ENCODE assay signal across 1 cellular context in the genomic region with DNA sequence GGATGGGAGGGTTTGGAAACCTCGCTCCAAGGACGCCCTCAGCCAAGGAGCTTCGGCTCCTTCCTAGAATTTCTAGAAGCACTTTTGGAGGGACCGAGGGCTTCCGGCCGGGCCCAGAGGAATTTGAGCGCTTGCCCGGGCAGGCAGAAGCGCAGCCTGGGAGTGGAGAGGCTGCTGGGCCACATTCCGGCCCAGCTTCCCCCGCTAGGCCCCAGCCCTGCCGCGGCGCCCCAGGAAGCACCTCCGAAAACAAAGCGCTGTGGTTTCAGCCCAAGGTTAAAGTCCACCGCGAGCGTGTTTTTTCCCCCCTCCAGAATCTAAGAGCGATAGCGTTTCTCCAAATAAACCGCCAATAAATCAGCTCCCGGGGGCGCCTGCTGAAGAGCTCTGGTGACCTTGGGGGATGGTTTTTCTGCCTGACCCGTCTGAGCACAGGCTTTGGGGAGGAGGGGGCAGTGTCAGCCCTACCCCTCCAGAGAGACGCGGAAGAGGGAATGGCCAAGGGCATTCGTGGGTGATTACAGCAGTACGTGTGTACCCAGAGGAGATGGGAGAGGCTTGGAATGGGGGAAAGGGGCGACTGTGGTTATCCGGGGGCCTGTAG.
TF ChIP-seq lines count a peak whose summit lies in the region.

No MANE protein-coding gene starts in this region.

TF ChIP-seq in K562, 482 proteins besides CTCF, POLR2A, EP300 and RAD21 (continued from another document and continues in another):
- TF ChIP-seq VEZF1 (CRISPR knock-in tag; IDR thresholded peaks at IDR 0.05) (peak; percentile 81), KLF6 (CRISPR knock-in tag; IDR thresholded peaks at IDR 0.05; ENCODE audit: borderline replicate concordance) (no peak), GATA2 (CRISPR knock-in tag; IDR thresholded peaks at IDR 0.05) (no peak), SETDB1 (IDR thresholded peaks at IDR 0.05; ENCODE audit: low read length) (no peak), ZSCAN32 (CRISPR knock-in tag; IDR thresholded peaks at IDR 0.05) (0 out of 2 replicates have a peak, but pooled peaks have one; percentile 27), KLF16 (IDR thresholded peaks at IDR 0.05) (no peak), MTA3 (IDR thresholded peaks at IDR 0.05; ENCODE audit: borderline replicate concordance) (0 out of 2 replicates have a peak, but pooled peaks have one; percentile 34), NFRKB (IDR thresholded peaks at IDR 0.05; ENCODE audit: low read depth) (peak; percentile 94; the same call in 1 of the 2 replicates), SRSF3 (IDR thresholded peaks at IDR 0.05; ENCODE audit: insufficient read depth, low read length) (peak; percentile 72; the same call in 1 of the 2 replicates), HEY1 (CRISPR knock-in tag; IDR thresholded peaks at IDR 0.05; ENCODE audit: borderline replicate concordance) (no peak), MAFG (tag; conservative IDR thresholded peaks at IDR 0.05) (no peak), TBP (optimal IDR thresholded peaks at IDR 0.05; ENCODE audit: low read depth, low read length) (no peak), TCF15 (CRISPR knock-in tag; IDR thresholded peaks at IDR 0.05) (no peak), SMARCB1 (IDR thresholded peaks at IDR 0.05; ENCODE audit: insufficient read length, low read depth) (no peak), PKNOX1 (IDR thresholded peaks at IDR 0.05) (no peak), HLTF (IDR thresholded peaks at IDR 0.05) (no peak), TCFL5 (CRISPR knock-in tag; conservative IDR thresholded peaks at IDR 0.05) (no peak), BRD4 (IDR thresholded peaks at IDR 0.05) (0 out of 2 replicates have a peak, but pooled peaks have one; percentile 30), GTF2E2 (tag; IDR thresholded peaks at IDR 0.05) (peak; percentile 51; the same call in 1 of the 2 replicates), PBX2 (CRISPR knock-in tag; IDR thresholded peaks at IDR 0.05; ENCODE audit: low read depth) (no peak), PBX2 (tag; conservative IDR thresholded peaks at IDR 0.05; ENCODE audit: low read depth) (no peak; the same call in 1 of the 2 replicates), ARID2 (IDR thresholded peaks at IDR 0.05) (no peak), EGR1 (conservative IDR thresholded peaks at IDR 0.05) (no peak), MYC (IDR thresholded peaks at IDR 0.05; ENCODE audit: low read depth, low read length) (no peak), MYC (CRISPR knock-in tag; IDR thresholded peaks at IDR 0.05; ENCODE audit: borderline replicate concordance, low read depth) (peak; percentile 83), RBM25 (IDR thresholded peaks at IDR 0.05; ENCODE audit: low read depth, low read length, severe bottlenecking) (no peak), FOXM1 (IDR thresholded peaks at IDR 0.05; ENCODE audit: low read depth) (no peak), FOXM1 (CRISPR knock-in tag; IDR thresholded peaks at IDR 0.05; ENCODE audit: low read depth) (no peak), IRF2 (CRISPR knock-in tag; IDR thresholded peaks at IDR 0.05) (no peak), SMARCC2 (IDR thresholded peaks at IDR 0.05; ENCODE audit: low read depth) (no peak), SP1 (CRISPR knock-in tag; IDR thresholded peaks at IDR 0.05) (no peak; the same call in 1 of the 2 replicates)
- TF ChIP-seq, protein P1, sequence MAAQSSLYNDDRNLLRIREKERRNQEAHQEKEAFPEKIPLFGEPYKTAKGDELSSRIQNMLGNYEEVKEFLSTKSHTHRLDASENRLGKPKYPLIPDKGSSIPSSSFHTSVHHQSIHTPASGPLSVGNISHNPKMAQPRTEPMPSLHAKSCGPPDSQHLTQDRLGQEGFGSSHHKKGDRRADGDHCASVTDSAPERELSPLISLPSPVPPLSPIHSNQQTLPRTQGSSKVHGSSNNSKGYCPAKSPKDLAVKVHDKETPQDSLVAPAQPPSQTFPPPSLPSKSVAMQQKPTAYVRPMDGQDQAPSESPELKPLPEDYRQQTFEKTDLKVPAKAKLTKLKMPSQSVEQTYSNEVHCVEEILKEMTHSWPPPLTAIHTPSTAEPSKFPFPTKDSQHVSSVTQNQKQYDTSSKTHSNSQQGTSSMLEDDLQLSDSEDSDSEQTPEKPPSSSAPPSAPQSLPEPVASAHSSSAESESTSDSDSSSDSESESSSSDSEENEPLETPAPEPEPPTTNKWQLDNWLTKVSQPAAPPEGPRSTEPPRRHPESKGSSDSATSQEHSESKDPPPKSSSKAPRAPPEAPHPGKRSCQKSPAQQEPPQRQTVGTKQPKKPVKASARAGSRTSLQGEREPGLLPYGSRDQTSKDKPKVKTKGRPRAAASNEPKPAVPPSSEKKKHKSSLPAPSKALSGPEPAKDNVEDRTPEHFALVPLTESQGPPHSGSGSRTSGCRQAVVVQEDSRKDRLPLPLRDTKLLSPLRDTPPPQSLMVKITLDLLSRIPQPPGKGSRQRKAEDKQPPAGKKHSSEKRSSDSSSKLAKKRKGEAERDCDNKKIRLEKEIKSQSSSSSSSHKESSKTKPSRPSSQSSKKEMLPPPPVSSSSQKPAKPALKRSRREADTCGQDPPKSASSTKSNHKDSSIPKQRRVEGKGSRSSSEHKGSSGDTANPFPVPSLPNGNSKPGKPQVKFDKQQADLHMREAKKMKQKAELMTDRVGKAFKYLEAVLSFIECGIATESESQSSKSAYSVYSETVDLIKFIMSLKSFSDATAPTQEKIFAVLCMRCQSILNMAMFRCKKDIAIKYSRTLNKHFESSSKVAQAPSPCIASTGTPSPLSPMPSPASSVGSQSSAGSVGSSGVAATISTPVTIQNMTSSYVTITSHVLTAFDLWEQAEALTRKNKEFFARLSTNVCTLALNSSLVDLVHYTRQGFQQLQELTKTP (IDR thresholded peaks at IDR 0.05; ENCODE audit: low read depth in 1 of 2, partially characterized antibody in 2 of 2), result no peak
- TF ChIP-seq, protein P2, sequence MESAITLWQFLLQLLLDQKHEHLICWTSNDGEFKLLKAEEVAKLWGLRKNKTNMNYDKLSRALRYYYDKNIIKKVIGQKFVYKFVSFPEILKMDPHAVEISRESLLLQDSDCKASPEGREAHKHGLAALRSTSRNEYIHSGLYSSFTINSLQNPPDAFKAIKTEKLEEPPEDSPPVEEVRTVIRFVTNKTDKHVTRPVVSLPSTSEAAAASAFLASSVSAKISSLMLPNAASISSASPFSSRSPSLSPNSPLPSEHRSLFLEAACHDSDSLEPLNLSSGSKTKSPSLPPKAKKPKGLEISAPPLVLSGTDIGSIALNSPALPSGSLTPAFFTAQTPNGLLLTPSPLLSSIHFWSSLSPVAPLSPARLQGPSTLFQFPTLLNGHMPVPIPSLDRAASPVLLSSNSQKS (CRISPR knock-in tag; IDR thresholded peaks at IDR 0.05), result 0 out of 2 replicates have a peak, but pooled peaks have one; percentile 36
- TF ChIP-seq, protein P3, sequence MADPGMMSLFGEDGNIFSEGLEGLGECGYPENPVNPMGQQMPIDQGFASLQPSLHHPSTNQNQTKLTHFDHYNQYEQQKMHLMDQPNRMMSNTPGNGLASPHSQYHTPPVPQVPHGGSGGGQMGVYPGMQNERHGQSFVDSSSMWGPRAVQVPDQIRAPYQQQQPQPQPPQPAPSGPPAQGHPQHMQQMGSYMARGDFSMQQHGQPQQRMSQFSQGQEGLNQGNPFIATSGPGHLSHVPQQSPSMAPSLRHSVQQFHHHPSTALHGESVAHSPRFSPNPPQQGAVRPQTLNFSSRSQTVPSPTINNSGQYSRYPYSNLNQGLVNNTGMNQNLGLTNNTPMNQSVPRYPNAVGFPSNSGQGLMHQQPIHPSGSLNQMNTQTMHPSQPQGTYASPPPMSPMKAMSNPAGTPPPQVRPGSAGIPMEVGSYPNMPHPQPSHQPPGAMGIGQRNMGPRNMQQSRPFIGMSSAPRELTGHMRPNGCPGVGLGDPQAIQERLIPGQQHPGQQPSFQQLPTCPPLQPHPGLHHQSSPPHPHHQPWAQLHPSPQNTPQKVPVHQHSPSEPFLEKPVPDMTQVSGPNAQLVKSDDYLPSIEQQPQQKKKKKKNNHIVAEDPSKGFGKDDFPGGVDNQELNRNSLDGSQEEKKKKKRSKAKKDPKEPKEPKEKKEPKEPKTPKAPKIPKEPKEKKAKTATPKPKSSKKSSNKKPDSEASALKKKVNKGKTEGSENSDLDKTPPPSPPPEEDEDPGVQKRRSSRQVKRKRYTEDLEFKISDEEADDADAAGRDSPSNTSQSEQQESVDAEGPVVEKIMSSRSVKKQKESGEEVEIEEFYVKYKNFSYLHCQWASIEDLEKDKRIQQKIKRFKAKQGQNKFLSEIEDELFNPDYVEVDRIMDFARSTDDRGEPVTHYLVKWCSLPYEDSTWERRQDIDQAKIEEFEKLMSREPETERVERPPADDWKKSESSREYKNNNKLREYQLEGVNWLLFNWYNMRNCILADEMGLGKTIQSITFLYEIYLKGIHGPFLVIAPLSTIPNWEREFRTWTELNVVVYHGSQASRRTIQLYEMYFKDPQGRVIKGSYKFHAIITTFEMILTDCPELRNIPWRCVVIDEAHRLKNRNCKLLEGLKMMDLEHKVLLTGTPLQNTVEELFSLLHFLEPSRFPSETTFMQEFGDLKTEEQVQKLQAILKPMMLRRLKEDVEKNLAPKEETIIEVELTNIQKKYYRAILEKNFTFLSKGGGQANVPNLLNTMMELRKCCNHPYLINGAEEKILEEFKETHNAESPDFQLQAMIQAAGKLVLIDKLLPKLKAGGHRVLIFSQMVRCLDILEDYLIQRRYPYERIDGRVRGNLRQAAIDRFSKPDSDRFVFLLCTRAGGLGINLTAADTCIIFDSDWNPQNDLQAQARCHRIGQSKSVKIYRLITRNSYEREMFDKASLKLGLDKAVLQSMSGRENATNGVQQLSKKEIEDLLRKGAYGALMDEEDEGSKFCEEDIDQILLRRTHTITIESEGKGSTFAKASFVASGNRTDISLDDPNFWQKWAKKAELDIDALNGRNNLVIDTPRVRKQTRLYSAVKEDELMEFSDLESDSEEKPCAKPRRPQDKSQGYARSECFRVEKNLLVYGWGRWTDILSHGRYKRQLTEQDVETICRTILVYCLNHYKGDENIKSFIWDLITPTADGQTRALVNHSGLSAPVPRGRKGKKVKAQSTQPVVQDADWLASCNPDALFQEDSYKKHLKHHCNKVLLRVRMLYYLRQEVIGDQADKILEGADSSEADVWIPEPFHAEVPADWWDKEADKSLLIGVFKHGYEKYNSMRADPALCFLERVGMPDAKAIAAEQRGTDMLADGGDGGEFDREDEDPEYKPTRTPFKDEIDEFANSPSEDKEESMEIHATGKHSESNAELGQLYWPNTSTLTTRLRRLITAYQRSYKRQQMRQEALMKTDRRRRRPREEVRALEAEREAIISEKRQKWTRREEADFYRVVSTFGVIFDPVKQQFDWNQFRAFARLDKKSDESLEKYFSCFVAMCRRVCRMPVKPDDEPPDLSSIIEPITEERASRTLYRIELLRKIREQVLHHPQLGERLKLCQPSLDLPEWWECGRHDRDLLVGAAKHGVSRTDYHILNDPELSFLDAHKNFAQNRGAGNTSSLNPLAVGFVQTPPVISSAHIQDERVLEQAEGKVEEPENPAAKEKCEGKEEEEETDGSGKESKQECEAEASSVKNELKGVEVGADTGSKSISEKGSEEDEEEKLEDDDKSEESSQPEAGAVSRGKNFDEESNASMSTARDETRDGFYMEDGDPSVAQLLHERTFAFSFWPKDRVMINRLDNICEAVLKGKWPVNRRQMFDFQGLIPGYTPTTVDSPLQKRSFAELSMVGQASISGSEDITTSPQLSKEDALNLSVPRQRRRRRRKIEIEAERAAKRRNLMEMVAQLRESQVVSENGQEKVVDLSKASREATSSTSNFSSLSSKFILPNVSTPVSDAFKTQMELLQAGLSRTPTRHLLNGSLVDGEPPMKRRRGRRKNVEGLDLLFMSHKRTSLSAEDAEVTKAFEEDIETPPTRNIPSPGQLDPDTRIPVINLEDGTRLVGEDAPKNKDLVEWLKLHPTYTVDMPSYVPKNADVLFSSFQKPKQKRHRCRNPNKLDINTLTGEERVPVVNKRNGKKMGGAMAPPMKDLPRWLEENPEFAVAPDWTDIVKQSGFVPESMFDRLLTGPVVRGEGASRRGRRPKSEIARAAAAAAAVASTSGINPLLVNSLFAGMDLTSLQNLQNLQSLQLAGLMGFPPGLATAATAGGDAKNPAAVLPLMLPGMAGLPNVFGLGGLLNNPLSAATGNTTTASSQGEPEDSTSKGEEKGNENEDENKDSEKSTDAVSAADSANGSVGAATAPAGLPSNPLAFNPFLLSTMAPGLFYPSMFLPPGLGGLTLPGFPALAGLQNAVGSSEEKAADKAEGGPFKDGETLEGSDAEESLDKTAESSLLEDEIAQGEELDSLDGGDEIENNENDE (IDR thresholded peaks at IDR 0.05; ENCODE audit: low read depth, low read length), result no peak
